In genomic region chr12:121293603-121294002, GRCh38 we compare ENCODE assay signal across 16 cellular contexts.
"Had no signal": no experiment of that assay in that cellular context is flagged by ENCODE, and none has a peak within 500 bp of the region (broad histone marks: within the 10 kb centered on the region; RNA-seq: fewer than 3 reads in every experiment).

No MANE protein-coding gene starts in this region.

- H3K9me3 Mint-ChIP-seq: activated CD4-positive, alpha-beta memory T cell treated with anti-CD3 and anti-CD28 coated beads for 36 hours; activated T-cell treated with anti-CD3 and anti-CD28 coated beads, Interleukin-2, amount 50 U/mL, for 72 hours; nephron progenitor cell; stimulated activated naive CD8-positive, alpha-beta T cell treated with anti-CD3 and anti-CD28 coated beads, Interleukin-15, amount 100 ng/mL, for 72 hours had no signal

- ATAC-seq: activated T-cell treated with anti-CD3 and anti-CD28 coated beads, Interleukin-2, amount 50 U/mL, for 72 hours; heart left ventricle; left lobe of liver; stimulated activated naive CD8-positive, alpha-beta T cell treated with anti-CD3 and anti-CD28 coated beads, Interleukin-15, amount 100 ng/mL, for 72 hours had no signal

- DNase-seq: activated CD4-positive, alpha-beta memory T cell treated with anti-CD3 and anti-CD28 coated beads for 36 hours; activated CD4-positive, CD25-positive, alpha-beta regulatory T cell treated with anti-CD3 and anti-CD28 coated beads, Interleukin-2, amount 50 U/mL, for 72 hours; activated CD8-positive, alpha-beta memory T cell treated with anti-CD3 and anti-CD28 coated beads, Interleukin-2, amount 50 U/mL, for 4 hours; activated gamma-delta T cell treated with Interleukin-2 at 50 U/mL for 16 hours; activated T-cell treated with anti-CD3 and anti-CD28 coated beads, Interleukin-2, amount 50 U/mL, for 72 hours; aorta; heart left ventricle; mammary epithelial cell; nephron progenitor cell; ovary; stimulated activated CD4-positive, alpha-beta T cell treated with anti-CD3 and anti-CD28 coated beads, Interleukin-4, amount 100 ng/mL, for 4 hours; stimulated activated naive CD8-positive, alpha-beta T cell treated with anti-CD3 and anti-CD28 coated beads, Interleukin-15, amount 100 ng/mL, for 72 hours; testis had no signal

- H3K27ac ChIP-seq: heart left ventricle, ovary, testis had no signal

- H3K27ac Mint-ChIP-seq: activated CD4-positive, alpha-beta memory T cell treated with anti-CD3 and anti-CD28 coated beads for 36 hours; activated T-cell treated with anti-CD3 and anti-CD28 coated beads, Interleukin-2, amount 50 U/mL, for 72 hours; nephron progenitor cell had no signal

- H3K27me3 ChIP-seq: heart left ventricle, ovary, testis had no signal

- H3K9me3 ChIP-seq: heart left ventricle, ovary, testis had no signal

- H3K36me3 ChIP-seq: ovary had no signal

- H3K4me3 Mint-ChIP-seq: activated CD4-positive, alpha-beta memory T cell treated with anti-CD3 and anti-CD28 coated beads for 36 hours; activated T-cell treated with anti-CD3 and anti-CD28 coated beads, Interleukin-2, amount 50 U/mL, for 72 hours; nephron progenitor cell; stimulated activated naive CD8-positive, alpha-beta T cell treated with anti-CD3 and anti-CD28 coated beads, Interleukin-15, amount 100 ng/mL, for 72 hours had no signal

- H3K27me3 Mint-ChIP-seq: activated CD4-positive, alpha-beta memory T cell treated with anti-CD3 and anti-CD28 coated beads for 36 hours; stimulated activated naive CD8-positive, alpha-beta T cell treated with anti-CD3 and anti-CD28 coated beads, Interleukin-15, amount 100 ng/mL, for 72 hours had no signal

- FAIRE-seq: frontal cortex, islet of Langerhans had no signal

- H3K4me3 ChIP-seq: ovary, testis had no signal
